ENCODE assay signal across 8 cellular contexts in the genomic region with DNA sequence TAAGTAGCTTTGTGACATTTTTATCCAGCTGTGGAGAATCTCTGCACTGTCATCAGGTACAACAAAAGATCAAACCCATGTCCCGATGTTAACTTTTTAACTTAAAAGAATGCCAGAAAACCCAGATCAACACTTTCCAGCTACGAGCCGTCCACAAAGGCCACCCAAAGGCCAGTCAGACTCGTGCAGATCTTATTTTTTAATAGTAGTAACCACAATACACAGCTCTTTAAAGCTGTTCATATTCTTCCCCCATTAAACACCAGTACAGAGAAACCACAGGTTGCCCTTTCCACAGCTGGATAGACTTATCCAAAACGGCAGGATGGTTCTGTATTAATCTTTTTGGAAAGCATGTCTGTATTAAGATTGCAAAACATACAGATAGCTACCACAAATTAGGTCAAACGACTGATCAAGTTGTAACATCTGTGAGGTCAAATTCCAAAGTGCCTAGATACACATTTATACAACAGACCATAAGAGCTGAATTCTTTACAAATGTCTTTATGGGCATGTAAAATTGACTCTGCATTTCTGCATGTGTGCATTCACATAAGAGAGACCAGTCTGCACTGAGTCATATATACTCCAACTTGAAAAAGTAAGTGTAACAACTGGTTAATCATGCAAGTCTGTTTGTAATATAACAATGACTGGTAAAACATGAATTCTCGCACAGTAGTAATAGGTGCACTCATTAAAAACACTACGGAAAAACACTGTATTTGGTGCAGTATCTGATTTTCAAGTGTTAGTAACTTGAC. TPM values are rescaled to one million over a fixed set of nuclear protein-coding genes. Genes with fewer than 3 reads are reported as not detected.
DNase-seq lines count a peak whose midpoint lies in the region; TF ChIP-seq lines count a peak whose summit lies in the region.

No MANE protein-coding gene starts in this region.

- H3K36me3 ChIP-seq in OCI-LY7 (ENCODE audit: insufficient read depth, low read length) = peaks cover 31% of the 10 kb centered on the region
- H3K36me3 ChIP-seq in mucosa of rectum (ENCODE audit: control insufficient read depth in 2 of 2, insufficient read depth in 2 of 2, low read length in 2 of 2) = peaks cover 27 to 47% of the 10 kb centered on the region in 2 donors

- no peaks in the 10 kb centered on the region for H3K9me2 ChIP-seq in OCI-LY7 (ENCODE audit: insufficient read depth, low read length)

- peak overlapping the region; percentile 73 for H3K4me3 Mint-ChIP-seq in dendritic cell treated with granulocyte-macrophage colony-stimulating factor and Interleukin-4, amounts not matched to agents 40 ng/mL and 50 ng/mL, for 4 days

- peak overlapping the region; percentile 97 to 100 for H3K9ac ChIP-seq in mucosa of rectum (ENCODE audit: low read depth in 1 of 2, low read length in 2 of 2)

- CTCF ChIA-PET in OCI-LY7 (lab: Charles Lee; ENCODE audit: unreplicated experiment) = interaction anchor here (1.3 kb wide), 1 partner anchor 8 kb away, joined by 4 read pairs; no protein-coding TSS in a partner anchor

- H3K9me3 ChIP-seq in OCI-LY7 (ENCODE audit: low read length) (no peaks in the 10 kb centered on the region), mucosa of rectum (ENCODE audit: control insufficient read depth in 2 of 2, low read length in 2 of 2) (no peaks in the 10 kb centered on the region)

- peaks cover 56% of the 10 kb centered on the region; the same call in 1 of the 2 replicates for H3K79me2 ChIP-seq in OCI-LY7 (ENCODE audit: insufficient read depth, low read depth, low read length)

- H3K27me3 Mint-ChIP-seq in dendritic cell treated with granulocyte-macrophage colony-stimulating factor and Interleukin-4, amounts not matched to agents 40 ng/mL and 50 ng/mL, for 4 days = no peaks in the 10 kb centered on the region

- intact Hi-C loops in OCI-LY7 (cut with micrococcal nuclease; ENCODE audit: unreplicated experiment) = loop anchor here (5.0 kb wide), 1 partner anchor 722 kb away; a partner anchor contains a TSS
- intact Hi-C loops in dendritic cell treated with granulocyte-macrophage colony-stimulating factor and Interleukin-4, amounts not matched to agents 40 ng/mL and 50 ng/mL, for 4 days (cut with micrococcal nuclease) = loop anchor here (2.0 kb wide), 1 partner anchor 478 kb away; no protein-coding TSS in a partner anchor

- peaks cover 10% of the 10 kb centered on the region; the same call in 1 of the 2 replicates for H4K20me1 ChIP-seq in OCI-LY7 (ENCODE audit: insufficient read depth, low read length)

- peak overlapping the region; percentile 88 for H3K4me2 ChIP-seq in OCI-LY7 (ENCODE audit: low read length)

- H3K4me3 ChIP-seq in OCI-LY7 (ENCODE audit: low read depth, low read length, poor library complexity, severe bottlenecking) (peak overlapping the region; percentile 72), mucosa of rectum (ENCODE audit: low read length in 2 of 2) (peak overlapping the region; percentile 81 to 91)

- BruUV-seq in OCI-LY7 (replicated peaks; lab: Mats Ljungman, UMichigan) = no TSS peak

- no peak for TF ChIP-seq CTCF in OCI-LY7 (conservative IDR thresholded peaks at IDR 0.05; ENCODE audit: low read length)

- H3K27ac Mint-ChIP-seq in dendritic cell treated with granulocyte-macrophage colony-stimulating factor and Interleukin-4, amounts not matched to agents 40 ng/mL and 50 ng/mL, for 4 days = peak overlapping the region; percentile 98

- H3K27ac ChIP-seq in OCI-LY7 (ENCODE audit: low read depth, low read length, poor library complexity, severe bottlenecking) (no peak overlapping the region), mucosa of rectum (ENCODE audit: low read depth in 2 of 2, low read length in 2 of 2) (peak overlapping the region; percentile 98 to 99)

- H3K36me3 Mint-ChIP-seq in dendritic cell treated with granulocyte-macrophage colony-stimulating factor and Interleukin-4, amounts not matched to agents 40 ng/mL and 50 ng/mL, for 4 days (ENCODE audit: low read depth) = peaks cover 67% of the 10 kb centered on the region

- no peaks in the 10 kb centered on the region for H3K9me3 Mint-ChIP-seq in dendritic cell treated with granulocyte-macrophage colony-stimulating factor and Interleukin-4, amounts not matched to agents 40 ng/mL and 50 ng/mL, for 4 days

- DNase-seq in NCI-H1694 treated with DMSO at 0.1 percent for 48 hours (lab: John Stamatoyannopoulos, UW) (peak; percentile 37), NCI-H1694 (lab: John Stamatoyannopoulos, UW) (no peak), OCI-LY7 (ENCODE audit: low spot score) (no peak), COLO829 (ENCODE audit: low spot score) (no peak), NCI-H748 treated with DMSO at 0.1 percent for 48 hours (lab: John Stamatoyannopoulos, UW) (no peak), NCI-H226 (no peak)

- no peaks in the 10 kb centered on the region for H3K27me3 ChIP-seq in mucosa of rectum (ENCODE audit: control insufficient read depth in 2 of 2, insufficient read depth in 2 of 2, low read length in 2 of 2)

- POLR2A ChIA-PET in OCI-LY7 (lab: Charles Lee) = interaction anchor here (0.7 to 2.3 kb wide), 14 partner anchors 8 to 442 kb away, joined by 3 to 12 read pairs (median 4); a partner anchor contains a TSS

- peaks cover 80% of the 10 kb centered on the region for H3K4me1 ChIP-seq in OCI-LY7 (ENCODE audit: insufficient read depth, low read length, poor library complexity, severe bottlenecking)
- H3K4me1 ChIP-seq in mucosa of rectum (ENCODE audit: control insufficient read depth in 2 of 2, insufficient read depth in 2 of 2, low read length in 2 of 2) = peaks cover 45 to 50% of the 10 kb centered on the region in 2 donors

- H3K4me1 Mint-ChIP-seq in dendritic cell treated with granulocyte-macrophage colony-stimulating factor and Interleukin-4, amounts not matched to agents 40 ng/mL and 50 ng/mL, for 4 days (ENCODE audit: low read depth) = peaks cover 37% of the 10 kb centered on the region

- H2AFZ ChIP-seq in OCI-LY7 (ENCODE audit: low read length) = no peak overlapping the region

RNA-seq across cellular contexts. Expression of a gene that starts 5.1 kb away (rescaled TPM):
- 30.2 and 40.6 TPM in 2 replicates for total RNA-seq in OCI-LY7 (2014; rRNA removed; shearing (Covaris generic))
- total RNA-seq in OCI-LY7 (2022) = 64.6 and 65.9 TPM in 2 replicates
